20 cellular contexts compared by ENCODE assay signal in the genomic region with DNA sequence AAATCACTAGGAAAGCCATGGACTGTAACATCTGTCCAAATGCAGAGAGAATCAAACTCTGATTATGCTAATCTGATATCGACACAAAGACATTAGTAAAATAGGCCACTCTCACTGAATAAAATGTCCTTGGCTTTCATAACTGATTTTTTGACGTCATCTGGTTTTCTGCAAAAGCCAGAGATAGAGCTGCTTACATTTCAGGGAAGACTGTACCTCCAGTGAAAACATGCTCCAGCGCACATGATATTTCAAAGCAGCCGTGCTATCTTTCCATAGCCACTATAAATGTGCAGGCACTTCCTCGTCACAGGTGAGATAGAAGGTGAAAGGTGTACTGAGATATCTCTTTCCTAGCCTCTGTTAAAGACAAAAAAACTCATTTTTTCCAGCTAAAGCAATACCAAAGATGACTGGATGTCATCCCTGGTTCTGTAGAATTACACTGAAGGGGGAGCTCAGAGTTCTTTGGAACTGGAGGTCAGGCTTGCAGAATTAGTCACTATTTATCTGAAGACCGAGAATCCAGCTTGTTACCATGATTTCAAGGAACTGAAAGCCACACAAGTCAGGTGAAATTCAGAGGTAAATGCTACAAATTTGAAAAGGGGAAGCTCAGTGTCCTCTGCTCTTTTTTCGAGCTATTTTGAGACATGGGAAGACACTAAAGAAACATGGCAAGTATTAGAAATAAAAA.
DNase-seq lines count a peak whose midpoint lies in the region; ATAC-seq and TF ChIP-seq lines count a peak whose summit lies in the region.
"Had no signal": no experiment of that assay in that cellular context is flagged by ENCODE, and none has a peak within 500 bp of the region (broad histone marks: within the 10 kb centered on the region; RNA-seq: fewer than 3 reads in every experiment).

No MANE protein-coding gene starts in this region.

- H3K27ac Mint-ChIP-seq in immature natural killer cell = no peak overlapping the region
- no peak overlapping the region for H3K27ac Mint-ChIP-seq in chondrocyte (ENCODE audit: unreplicated experiment)
- H3K27ac Mint-ChIP-seq: CD8-positive, alpha-beta memory T cell; T-helper 1 cell treated with Interleukin-12 subunit alpha and Interleukin-12 subunit beta and Interleukin-4 antibody, amounts not matched to agents 30 μg/mL and 1 μg/mL, for 36 hours had no signal

- no peaks in the 10 kb centered on the region for H3K36me3 ChIP-seq in OCI-LY3 (replicated peaks; ENCODE audit: low read depth, low read length)
- H3K36me3 ChIP-seq: BLaER1 treated with 17β-estradiol and CSF1 and Interleukin-3, amounts not matched to agents 10 nM and 100 nM; Peyer's patch had no signal

- H3K79me2 ChIP-seq in OCI-LY3 (ENCODE audit: low read length) = no peaks in the 10 kb centered on the region

- H3K27me3 Mint-ChIP-seq in immature natural killer cell (ENCODE audit: low read depth in 3 of 3) = no peaks in the 10 kb centered on the region
- no peaks in the 10 kb centered on the region for H3K27me3 Mint-ChIP-seq in chondrocyte (ENCODE audit: low read depth)
- H3K27me3 Mint-ChIP-seq: CD8-positive, alpha-beta memory T cell had no signal

- H3K4me1 Mint-ChIP-seq in immature natural killer cell = no peaks in the 10 kb centered on the region
- no peaks in the 10 kb centered on the region for H3K4me1 Mint-ChIP-seq in chondrocyte (ENCODE audit: low read depth)
- H3K4me1 Mint-ChIP-seq: CD8-positive, alpha-beta memory T cell had no signal

- H3K4me3 Mint-ChIP-seq in immature natural killer cell (no peak overlapping the region), chondrocyte (ENCODE audit: unreplicated experiment) (no peak overlapping the region)
- H3K4me3 Mint-ChIP-seq: CD8-positive, alpha-beta memory T cell; T-helper 1 cell treated with Interleukin-12 subunit alpha and Interleukin-12 subunit beta and Interleukin-4 antibody, amounts not matched to agents 30 μg/mL and 1 μg/mL, for 36 hours had no signal

- H3K9me3 Mint-ChIP-seq in immature natural killer cell (peaks cover 0 to 4% (median 0%) of the 10 kb centered on the region in 6 donors), chondrocyte (ENCODE audit: low read depth) (no peaks in the 10 kb centered on the region)
- H3K9me3 Mint-ChIP-seq: CD8-positive, alpha-beta memory T cell; T-helper 1 cell treated with Interleukin-12 subunit alpha and Interleukin-12 subunit beta and Interleukin-4 antibody, amounts not matched to agents 30 μg/mL and 1 μg/mL, for 36 hours had no signal

- no peak overlapping the region for H2AFZ ChIP-seq in OCI-LY3 (ENCODE audit: low read depth, low read length)

- 0 out of 2 replicates have a peak overlapping the region, but pooled peaks have one; percentile 16 for H3K9ac ChIP-seq in OCI-LY3 (ENCODE audit: low read length)
- H3K9ac ChIP-seq: BLaER1 treated with 17β-estradiol and CSF1 and Interleukin-3, amounts not matched to agents 10 nM and 100 nM had no signal

- no peaks in the 10 kb centered on the region for H4K20me1 ChIP-seq in OCI-LY3 (ENCODE audit: insufficient read depth, low read length)
- H4K20me1 ChIP-seq: BLaER1 treated with 17β-estradiol and CSF1 and Interleukin-3, amounts not matched to agents 10 nM and 100 nM had no signal

- peaks cover 36% of the 10 kb centered on the region; the same call in 1 of the 2 replicates for H3K27me3 ChIP-seq in OCI-LY3 (ENCODE audit: low read depth, low read length)
- H3K27me3 ChIP-seq: BLaER1 treated with 17β-estradiol and CSF1 and Interleukin-3, amounts not matched to agents 10 nM and 100 nM; Peyer's patch had no signal

- peak; percentile 72 for ATAC-seq in GM18870 (IDR thresholded peaks at IDR 0.05; ENCODE audit: unreplicated experiment)
- peak; percentile 60 for ATAC-seq in HG02981 (IDR thresholded peaks at IDR 0.05; ENCODE audit: unreplicated experiment)

- peak overlapping the region; percentile 90 for H3K4me2 ChIP-seq in OCI-LY3 (ENCODE audit: low read length)
- H3K4me2 ChIP-seq: BLaER1 treated with 17β-estradiol and CSF1 and Interleukin-3, amounts not matched to agents 10 nM and 100 nM had no signal

- DNase-seq in GM12865 (ENCODE audit: low read depth) (peak; percentile 1), DMS 273 (lab: John Stamatoyannopoulos, UW; ENCODE audit: unreplicated experiment) (no peak), immature natural killer cell (no peak), chondrocyte (ENCODE audit: low spot score) (no peak), Kasumi-1 (lab: John Stamatoyannopoulos, UW) (no peak)
- DNase-seq: CD8-positive, alpha-beta memory T cell; DND-41; GDM1; NCI-H1048; NCI-H146; NCI-H2081; NCI-H510A; NCI-H774; Peyer's patch; Right ventricle myocardium superior had no signal

- TF ChIP-seq CTCF in GM12865 (IDR thresholded peaks at IDR 0.05; ENCODE audit: insufficient read depth, low read depth, low read length, missing control alignments) (no peak), OCI-LY3 (IDR thresholded peaks at IDR 0.05; ENCODE audit: low read depth, low read length) (peak; percentile 57), chondrocyte (IDR thresholded peaks at IDR 0.05) (no peak)

- H3K4me1 ChIP-seq in OCI-LY3 (ENCODE audit: low read length) = peaks cover 37% of the 10 kb centered on the region
- H3K4me1 ChIP-seq: Peyer's patch had no signal

- H3K4me3 ChIP-seq in GM12865 (ENCODE audit: low read depth, low read length) (no peak overlapping the region), OCI-LY3 (ENCODE audit: low read length) (peak overlapping the region; percentile 65)
- H3K4me3 ChIP-seq: BLaER1 treated with 17β-estradiol and CSF1 and Interleukin-3, amounts not matched to agents 10 nM and 100 nM; Peyer's patch had no signal

- H3K36me3 Mint-ChIP-seq in immature natural killer cell = no peaks in the 10 kb centered on the region
- H3K36me3 Mint-ChIP-seq in chondrocyte (ENCODE audit: low read depth) = no peaks in the 10 kb centered on the region
- H3K36me3 Mint-ChIP-seq: CD8-positive, alpha-beta memory T cell had no signal

- H3K9me3 ChIP-seq in OCI-LY3 (ENCODE audit: insufficient read depth, low read length) = no peaks in the 10 kb centered on the region
- H3K9me3 ChIP-seq: BLaER1 treated with 17β-estradiol and CSF1 and Interleukin-3, amounts not matched to agents 10 nM and 100 nM; Peyer's patch had no signal

- peak overlapping the region; percentile 83 for H3K27ac ChIP-seq in OCI-LY3 (ENCODE audit: low read length)
- H3K27ac ChIP-seq: BLaER1 treated with 17β-estradiol and CSF1 and Interleukin-3, amounts not matched to agents 10 nM and 100 nM; Peyer's patch had no signal
